ENCODE assay signal across 13 cellular contexts in the genomic region with DNA sequence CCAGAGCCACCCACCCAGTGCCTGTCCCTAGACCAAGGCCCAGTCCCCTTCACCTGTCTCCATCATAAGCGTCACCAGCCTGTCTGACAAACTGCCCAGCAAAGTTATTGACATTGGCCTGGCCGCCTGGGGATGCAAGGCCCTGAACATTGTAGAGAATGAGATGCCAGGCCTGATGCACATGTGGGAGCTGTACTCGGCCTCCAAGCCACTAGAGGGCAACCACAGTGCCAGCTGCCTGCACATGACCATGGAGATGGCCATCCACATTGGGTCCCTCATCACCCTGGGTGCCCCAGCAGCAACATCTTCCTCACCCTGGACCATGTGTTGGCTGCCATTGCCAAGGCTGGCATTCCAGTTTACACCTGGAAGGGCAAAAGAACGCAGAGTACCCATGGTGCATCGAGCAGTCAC.
DNase-seq lines count a peak whose midpoint lies in the region; ATAC-seq and TF ChIP-seq lines count a peak whose summit lies in the region.
"Had no signal": no experiment of that assay in that cellular context is flagged by ENCODE, and none has a peak within 500 bp of the region (broad histone marks: within the 10 kb centered on the region; RNA-seq: fewer than 3 reads in every experiment).

No MANE protein-coding gene starts in this region.

- ATAC-seq in GM19467 (IDR thresholded peaks at IDR 0.05; ENCODE audit: unreplicated experiment) (no peak), HG02884 (IDR thresholded peaks at IDR 0.05; ENCODE audit: unreplicated experiment) (no peak)

- TF ChIP-seq CTCF in GM12865 (IDR thresholded peaks at IDR 0.05; ENCODE audit: insufficient read depth, low read depth, low read length, missing control alignments) (peak; percentile 47), RWPE1 (conservative IDR thresholded peaks at IDR 0.05; ENCODE audit: low read depth) (peak; percentile 15; the same call in 1 of the 2 replicates), fibroblast of mammary gland (conservative IDR thresholded peaks at IDR 0.05; ENCODE audit: control insufficient read depth, insufficient read depth, low read depth, low read length) (peak; percentile 19)

- H3K4me3 ChIP-seq in GM12865 (ENCODE audit: low read depth, low read length) (no peak overlapping the region), fibroblast of mammary gland (ENCODE audit: control insufficient read depth, low read depth, low read length) (no peak overlapping the region)
- H3K4me3 ChIP-seq: MG63, tibial nerve had no signal

- in situ Hi-C loops in ACHN (cut with HindIII; ENCODE audit: low pct_ligation_motif_present, low pct_unique_long_range_greater_than_20kb, low sequenced_read_pairs): no loop called here

- CTCF ChIA-PET in RWPE1 (lab: Yijun Ruan, JAX): no interaction called here

- DNase-seq in ACHN (peak; percentile 17), GM12865 (ENCODE audit: low read depth) (peak; percentile 23), RWPE1 (ENCODE audit: low spot score) (no peak), fibroblast of mammary gland (ENCODE audit: low read depth) (no peak), SHP77 treated with DMSO at 0.1 percent for 48 hours (lab: John Stamatoyannopoulos, UW) (no peak)
- no peak for DNase-seq in NK-92 treated with Interleukin-12 subunit alpha and Interleukin-12 subunit beta, amount 100 ng/mL, for 24 hours (lab: John Stamatoyannopoulos, UW)
- DNase-seq: dermis blood vessel endothelial cell, hypothalamus, MG63, SHP77 had no signal

- POLR2A ChIA-PET in RWPE1 (lab: Yijun Ruan, JAX; ENCODE audit: low non-redundant PET): no interaction called here

- H3K27ac ChIP-seq in RWPE1: no peak overlapping the region
- H3K27ac ChIP-seq: tibial nerve had no signal

Comparison
In these comparisons a context has a peak if more than half of its experiments do, and no peak if none do; other contexts are left out.
1. DNase-seq: peak in ACHN (single experiment) and GM12865 (single experiment); none in RWPE1 (single experiment), fibroblast of mammary gland (single experiment), NK-92 treated with Interleukin-12 subunit alpha and Interleukin-12 subunit beta, amount 100 ng/mL, for 24 hours (single experiment) and SHP77 treated with DMSO at 0.1 percent for 48 hours (single experiment).
2. Peak in every context shown above with its lines, with median percentiles within 50 percentile points of each other: CTCF ChIP-seq.